In the genomic region with DNA sequence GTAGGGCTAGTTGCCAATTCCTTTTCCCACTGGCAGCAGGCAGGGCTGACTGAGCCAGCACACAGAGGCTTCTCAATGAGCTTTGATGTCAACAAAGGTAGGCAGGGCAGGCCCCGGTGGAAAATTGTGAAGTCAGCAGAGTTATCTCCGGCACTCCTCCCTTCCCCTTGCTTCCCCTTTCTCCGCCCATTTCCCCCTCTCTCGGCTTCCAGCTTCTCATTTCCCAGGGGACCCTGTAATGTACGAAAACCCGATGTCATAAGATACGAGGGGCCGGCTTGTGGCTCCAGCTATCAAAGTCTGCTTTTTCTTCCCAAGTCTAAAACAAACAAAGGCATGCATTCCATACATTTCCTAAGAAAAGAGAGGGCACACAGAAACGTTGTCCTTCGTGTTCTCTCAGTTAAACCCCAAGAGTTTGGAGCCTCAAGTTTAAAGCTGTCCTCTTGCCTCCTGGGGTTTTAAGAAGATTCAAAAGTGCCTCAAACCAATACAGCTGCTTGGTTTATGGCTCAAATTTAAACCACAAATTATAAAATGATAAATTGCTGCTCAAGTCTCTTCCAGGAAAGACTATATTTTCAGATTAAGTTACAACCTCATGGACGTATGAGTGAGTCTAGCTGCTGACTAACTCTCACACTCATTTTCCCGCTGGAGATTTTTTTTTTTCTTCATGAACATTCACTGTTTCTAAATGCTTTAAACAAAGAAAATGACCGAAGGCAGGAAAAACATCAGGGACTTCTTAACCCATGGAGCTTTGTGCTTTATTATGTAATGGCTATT, we compare ENCODE assay signal across 8 cellular contexts. TPM values are rescaled to one million over a fixed set of nuclear protein-coding genes. Genes with fewer than 3 reads are reported as not detected.
DNase-seq lines count a peak whose midpoint lies in the region; ATAC-seq and TF ChIP-seq lines count a peak whose summit lies in the region.

No MANE protein-coding gene starts in this region.

- H3K36me3 ChIP-seq in osteoblast (ENCODE audit: insufficient read depth, low read length), result no peaks in the 10 kb centered on the region

- DNase-seq in stimulated activated CD4-positive, alpha-beta T cell treated with anti-CD3 and anti-CD28 coated beads, Interleukin-1b, Interleukin-23, amount 100 ng/mL, for 4 hours (ENCODE audit: low read depth in 2 of 2), result peak; percentile 14 to 21
- DNase-seq in stimulated activated CD4-positive, alpha-beta T cell treated with anti-CD3 and anti-CD28 coated beads, Interleukin-12 subunit alpha, Interleukin-12 subunit beta, amount 100 ng/mL, for 4 hours, result no peak
- DNase-seq in NCI-H510A (lab: John Stamatoyannopoulos, UW) (peak; percentile 75), germinal center (ENCODE audit: low spot score) (peak; percentile 11), osteoblast (ENCODE audit: insufficient read length, low spot score, missing footprints) (peak; percentile 83), COLO668 (lab: John Stamatoyannopoulos, UW; ENCODE audit: unreplicated experiment) (no peak)
- no peak for DNase-seq in activated T-helper 2 cell treated with anti-CD3 and anti-CD28 coated beads, Interferon-gamma antibody, Interleukin-2, Interleukin-4, amounts not matched to agents 10 μg/mL and 5 μg/mL and 100 μg/mL, durations not matched to agents 14 hours and 24 hours and 36 hours (ENCODE audit: low spot score)

- H3K27me3 ChIP-seq in osteoblast (ENCODE audit: insufficient read depth, low read length), result no peaks in the 10 kb centered on the region

- no peaks in the 10 kb centered on the region for H3K79me2 ChIP-seq in osteoblast (ENCODE audit: insufficient read depth, low read length)

- no peaks in the 10 kb centered on the region for H4K20me1 ChIP-seq in osteoblast (ENCODE audit: insufficient read depth, low read length)

- H3K9me3 ChIP-seq in osteoblast (ENCODE audit: low read depth, low read length), result no peaks in the 10 kb centered on the region

- no peaks in the 10 kb centered on the region for H3K36me3 Mint-ChIP-seq in activated T-helper 2 cell treated with anti-CD3 and anti-CD28 coated beads, Interferon-gamma antibody, Interleukin-2, Interleukin-4, amounts not matched to agents 10 μg/mL and 5 μg/mL and 100 μg/mL, durations not matched to agents 14 hours and 24 hours and 36 hours (ENCODE audit: low read depth)

- H3K27ac ChIP-seq in osteoblast (ENCODE audit: low read depth, low read length), result peak overlapping the region; percentile 99

- peak overlapping the region; percentile 24 for H3K27ac Mint-ChIP-seq in activated T-helper 2 cell treated with anti-CD3 and anti-CD28 coated beads, Interferon-gamma antibody, Interleukin-2, Interleukin-4, amounts not matched to agents 10 μg/mL and 5 μg/mL and 100 μg/mL, durations not matched to agents 14 hours and 24 hours and 36 hours

- H3K4me1 Mint-ChIP-seq in activated T-helper 2 cell treated with anti-CD3 and anti-CD28 coated beads, Interferon-gamma antibody, Interleukin-2, Interleukin-4, amounts not matched to agents 10 μg/mL and 5 μg/mL and 100 μg/mL, durations not matched to agents 14 hours and 24 hours and 36 hours (ENCODE audit: low read depth), result peaks cover 38% of the 10 kb centered on the region

- H3K4me2 ChIP-seq in osteoblast (ENCODE audit: insufficient read depth, low read length), result peak overlapping the region; percentile 89

- intact Hi-C loops in activated T-helper 2 cell treated with anti-CD3 and anti-CD28 coated beads, Interferon-gamma antibody, Interleukin-2, Interleukin-4, amounts not matched to agents 10 μg/mL and 5 μg/mL and 100 μg/mL, durations not matched to agents 14 hours and 24 hours and 36 hours (cut with micrococcal nuclease), result loop anchor here (2.0 kb wide), 1 partner anchor 13 kb away; no protein-coding TSS in a partner anchor

- H3K4me3 Mint-ChIP-seq in activated T-helper 2 cell treated with anti-CD3 and anti-CD28 coated beads, Interferon-gamma antibody, Interleukin-2, Interleukin-4, amounts not matched to agents 10 μg/mL and 5 μg/mL and 100 μg/mL, durations not matched to agents 14 hours and 24 hours and 36 hours (ENCODE audit: low read depth), result no peak overlapping the region

- peaks cover 47% of the 10 kb centered on the region for H3K4me1 ChIP-seq in osteoblast (ENCODE audit: insufficient read depth, low read length)

- no peak for TF ChIP-seq CTCF in osteoblast (IDR thresholded peaks at IDR 0.05; ENCODE audit: extremely low read depth, low read depth, low read length)

- H3K4me3 ChIP-seq in osteoblast (ENCODE audit: insufficient read depth, low read length), result peak overlapping the region; percentile 59

- H2AFZ ChIP-seq in osteoblast (ENCODE audit: low read length), result peak overlapping the region; percentile 80

- peaks cover 5% of the 10 kb centered on the region for H3K27me3 Mint-ChIP-seq in activated T-helper 2 cell treated with anti-CD3 and anti-CD28 coated beads, Interferon-gamma antibody, Interleukin-2, Interleukin-4, amounts not matched to agents 10 μg/mL and 5 μg/mL and 100 μg/mL, durations not matched to agents 14 hours and 24 hours and 36 hours (ENCODE audit: low read depth)

- no peaks in the 10 kb centered on the region for H3K9me3 Mint-ChIP-seq in activated T-helper 2 cell treated with anti-CD3 and anti-CD28 coated beads, Interferon-gamma antibody, Interleukin-2, Interleukin-4, amounts not matched to agents 10 μg/mL and 5 μg/mL and 100 μg/mL, durations not matched to agents 14 hours and 24 hours and 36 hours

- no peak for ATAC-seq in HG02759 (IDR thresholded peaks at IDR 0.05; ENCODE audit: unreplicated experiment)

RNA-seq across cellular contexts. Expression of a gene that starts 27.3 kb away (rescaled TPM):
- 43.0 and 45.2 TPM in 2 replicates for total RNA-seq in activated T-helper 2 cell treated with anti-CD3 and anti-CD28 coated beads, Interferon-gamma antibody, Interleukin-2, Interleukin-4, amounts not matched to agents 10 μg/mL and 5 μg/mL and 100 μg/mL, durations not matched to agents 14 hours and 24 hours and 36 hours
- 91.9 and 94.9 TPM in 2 replicates for total RNA-seq in osteoblast

Comparison
In these comparisons a context has a peak if more than half of its experiments do, and no peak if none do; other contexts are left out.
1. DNase-seq: peak in stimulated activated CD4-positive, alpha-beta T cell treated with anti-CD3 and anti-CD28 coated beads, Interleukin-1b, Interleukin-23, amount 100 ng/mL, for 4 hours (2 of 2), NCI-H510A (single experiment), germinal center (single experiment) and osteoblast (single experiment); none in stimulated activated CD4-positive, alpha-beta T cell treated with anti-CD3 and anti-CD28 coated beads, Interleukin-12 subunit alpha, Interleukin-12 subunit beta, amount 100 ng/mL, for 4 hours (single experiment), activated T-helper 2 cell treated with anti-CD3 and anti-CD28 coated beads, Interferon-gamma antibody, Interleukin-2, Interleukin-4, amounts not matched to agents 10 μg/mL and 5 μg/mL and 100 μg/mL, durations not matched to agents 14 hours and 24 hours and 36 hours (single experiment) and COLO668 (single experiment).